ENCODE assay signal across 7 cellular contexts in the genomic region with DNA sequence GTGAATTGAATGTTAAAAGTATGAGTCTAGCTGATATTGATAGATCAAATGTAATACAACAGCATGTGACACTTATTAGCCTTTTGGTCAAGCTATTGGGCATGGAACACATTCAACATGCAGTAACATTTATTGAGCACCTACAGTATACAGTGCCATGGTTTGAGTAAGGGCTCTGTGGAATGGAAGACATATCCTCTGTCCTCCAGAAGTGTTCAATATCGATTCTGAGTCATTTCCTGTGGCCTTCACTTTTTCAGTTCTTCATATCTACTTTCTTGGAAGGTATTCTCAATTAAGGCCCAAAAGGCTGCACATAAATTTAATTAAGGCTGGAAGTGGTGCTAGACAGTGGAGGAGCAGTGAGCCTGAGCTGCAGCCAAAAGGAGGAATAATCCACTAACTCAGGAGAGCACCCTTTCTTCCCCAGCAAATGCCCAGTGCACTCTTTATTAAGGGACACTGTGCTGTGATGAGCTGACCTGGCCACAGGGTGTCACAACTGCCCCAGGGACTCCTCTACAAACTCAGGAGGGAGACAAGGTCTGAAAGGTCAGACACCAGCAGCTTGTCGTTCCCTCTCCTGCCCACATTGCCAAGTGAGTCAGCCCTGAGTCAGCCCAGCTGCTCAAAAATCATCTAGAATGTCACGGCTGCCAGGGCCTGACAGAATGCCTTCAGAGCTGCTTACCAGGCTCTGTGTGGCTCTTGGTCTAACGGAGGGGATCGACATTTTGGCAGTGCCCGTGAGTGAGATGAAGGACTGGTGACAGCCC.
DNase-seq lines count a peak whose midpoint lies in the region; ATAC-seq, FAIRE-seq and TF ChIP-seq lines count a peak whose summit lies in the region.

No MANE protein-coding gene starts in this region.

- peaks cover 4% of the 10 kb centered on the region for H3K27me3 Mint-ChIP-seq in activated CD8-positive, alpha-beta T cell treated with anti-CD3 and anti-CD28 coated beads, Interleukin-2, amount 10 ng/mL, durations not matched to agents 7 days and 5 days (ENCODE audit: low read depth)
- H3K27me3 Mint-ChIP-seq in naive thymus-derived CD4-positive, alpha-beta T cell = peaks cover 0 to 4% (median 0%) of the 10 kb centered on the region in 5 donors

- no peak overlapping the region for H3K4me2 ChIP-seq in endothelial cell of umbilical vein (ENCODE audit: insufficient read depth, low read length)

- no peak overlapping the region for H3K4me3 ChIP-seq in endothelial cell of umbilical vein (replicated peaks in 1 of 3; ENCODE audit: insufficient read depth in 1 of 3, low read depth in 1 of 3, low read length in 3 of 3)
- no peak overlapping the region for H3K4me3 ChIP-seq in naive thymus-derived CD4-positive, alpha-beta T cell (ENCODE audit: low read length)

- no peak overlapping the region for H3K27ac ChIP-seq in endothelial cell of umbilical vein (ENCODE audit: insufficient read depth, low read depth, low read length)
- no peak overlapping the region for H3K27ac ChIP-seq in naive thymus-derived CD4-positive, alpha-beta T cell (ENCODE audit: low read depth, low read length)

- H3K27ac Mint-ChIP-seq in activated CD8-positive, alpha-beta T cell treated with anti-CD3 and anti-CD28 coated beads, Interleukin-2, amount 10 ng/mL, durations not matched to agents 7 days and 5 days = peak overlapping the region; percentile 39
- no peak overlapping the region for H3K27ac Mint-ChIP-seq in naive thymus-derived CD4-positive, alpha-beta T cell

- H3K9me3 Mint-ChIP-seq in activated CD8-positive, alpha-beta T cell treated with anti-CD3 and anti-CD28 coated beads, Interleukin-2, amount 10 ng/mL, durations not matched to agents 7 days and 5 days (ENCODE audit: insufficient read depth) = no peaks in the 10 kb centered on the region
- peaks cover 0 to 5% (median 0%) of the 10 kb centered on the region in 11 donors for H3K9me3 Mint-ChIP-seq in naive thymus-derived CD4-positive, alpha-beta T cell

- TF ChIP-seq CTCF in endothelial cell of umbilical vein (IDR thresholded peaks at IDR 0.05; ENCODE audit: extremely low read depth in 1 of 2, insufficient read depth in 1 of 2, low read depth in 1 of 2, low read length in 2 of 2) (peak in 1 of 2 donors; percentile 37), GM20000 (IDR thresholded peaks at IDR 0.05; ENCODE audit: extremely low read depth, missing control alignments) (no peak)

- H3K36me3 ChIP-seq in endothelial cell of umbilical vein (ENCODE audit: control insufficient read depth in 2 of 2, extremely low read depth in 1 of 2, insufficient read depth in 2 of 2, low read length in 2 of 2) = no peaks in the 10 kb centered on the region
- no peaks in the 10 kb centered on the region for H3K36me3 ChIP-seq in naive thymus-derived CD4-positive, alpha-beta T cell (ENCODE audit: control insufficient read depth in 2 of 3, insufficient read depth in 3 of 3, low read length in 3 of 3)

- H3K4me3 Mint-ChIP-seq in activated CD8-positive, alpha-beta T cell treated with anti-CD3 and anti-CD28 coated beads, Interleukin-2, amount 10 ng/mL, durations not matched to agents 7 days and 5 days = no peak overlapping the region
- H3K4me3 Mint-ChIP-seq in naive thymus-derived CD4-positive, alpha-beta T cell = peak overlapping the region in 1 of 10 donors; percentile 15

- intact Hi-C loops in endothelial cell of umbilical vein (cut with micrococcal nuclease) = loop anchor here (5.0 kb wide), 1 partner anchor 767 kb away; no protein-coding TSS in a partner anchor
- intact Hi-C loops in naive thymus-derived CD4-positive, alpha-beta T cell (cut with micrococcal nuclease) = loop anchor here (1.0 kb wide), 1 partner anchor 119 kb away; no protein-coding TSS in a partner anchor

- H3K27me3 ChIP-seq in endothelial cell of umbilical vein (ENCODE audit: control insufficient read depth in 2 of 2, insufficient read depth in 2 of 2, low read length in 2 of 2) = no peaks in the 10 kb centered on the region
- no peaks in the 10 kb centered on the region for H3K27me3 ChIP-seq in naive thymus-derived CD4-positive, alpha-beta T cell (ENCODE audit: control insufficient read depth in 2 of 2, insufficient read depth in 2 of 2, low read length in 2 of 2)

- H3K36me3 Mint-ChIP-seq in activated CD8-positive, alpha-beta T cell treated with anti-CD3 and anti-CD28 coated beads, Interleukin-2, amount 10 ng/mL, durations not matched to agents 7 days and 5 days (ENCODE audit: low read depth) = no peaks in the 10 kb centered on the region
- peaks cover 0 to 3% (median 0%) of the 10 kb centered on the region in 5 donors for H3K36me3 Mint-ChIP-seq in naive thymus-derived CD4-positive, alpha-beta T cell

- FAIRE-seq in endothelial cell of umbilical vein (lab: Jason Lieb, UNC) = peak; percentile 57

- H3K9me1 ChIP-seq in endothelial cell of umbilical vein (replicated peaks; ENCODE audit: control insufficient read depth, extremely low read depth, insufficient read depth, low read length) = no peaks in the 10 kb centered on the region

- CTCF ChIA-PET in activated CD8-positive, alpha-beta T cell treated with anti-CD3 and anti-CD28 coated beads, Interleukin-2, amount 10 ng/mL, durations not matched to agents 7 days and 5 days (lab: Charles Lee) = interaction anchor here (0.5 to 3.0 kb wide), 11 partner anchors 10 to 1620 kb away, joined by 3 to 37 read pairs (median 4); no protein-coding TSS in a partner anchor
- CTCF ChIA-PET in endothelial cell of umbilical vein (lab: Charles Lee) = interaction anchor here (0.7 to 1.7 kb wide), 3 partner anchors 1622 to 1650 kb away, joined by 3 to 6 read pairs (median 6); no protein-coding TSS in a partner anchor
- CTCF ChIA-PET in naive thymus-derived CD4-positive, alpha-beta T cell (lab: Charles Lee) = no interaction called here

- peak; percentile 96 for DNase-seq in H4 (ENCODE audit: low spot score)
- peak; percentile 31 for DNase-seq in NCI-H446 treated with DMSO at 0.1 percent for 48 hours (lab: John Stamatoyannopoulos, UW)
- peak; percentile 76 for DNase-seq in activated CD8-positive, alpha-beta T cell treated with anti-CD3 and anti-CD28 coated beads, Interleukin-2, amount 10 ng/mL, durations not matched to agents 7 days and 5 days
- peak; percentile 4 for DNase-seq in endothelial cell of umbilical vein (ENCODE audit: low read depth, low spot score)
- peak in 2 of 9 donors; percentile 9 to 66 for DNase-seq in naive thymus-derived CD4-positive, alpha-beta T cell
- DNase-seq in stimulated activated CD8-positive, alpha-beta memory T cell treated with anti-CD3 and anti-CD28 coated beads, Interleukin-7, amount 100 ng/mL, for 24 hours (ENCODE audit: low read depth) = peak; percentile 71
- no peak for DNase-seq in GM20000 (ENCODE audit: low spot score)

- peaks cover 5% of the 10 kb centered on the region for H3K4me1 ChIP-seq in endothelial cell of umbilical vein (ENCODE audit: control insufficient read depth, extremely low read depth, insufficient read depth, low read length)
- peaks cover 0 to 10% of the 10 kb centered on the region in 2 donors for H3K4me1 ChIP-seq in naive thymus-derived CD4-positive, alpha-beta T cell (ENCODE audit: control insufficient read depth in 2 of 2, insufficient read depth in 2 of 2, low read length in 2 of 2)

- H3K4me1 Mint-ChIP-seq in activated CD8-positive, alpha-beta T cell treated with anti-CD3 and anti-CD28 coated beads, Interleukin-2, amount 10 ng/mL, durations not matched to agents 7 days and 5 days (ENCODE audit: low read depth) = peaks cover 27% of the 10 kb centered on the region
- peaks cover 7 to 29% (median 18%) of the 10 kb centered on the region in 7 donors for H3K4me1 Mint-ChIP-seq in naive thymus-derived CD4-positive, alpha-beta T cell

- no peak overlapping the region for H2AFZ ChIP-seq in endothelial cell of umbilical vein (ENCODE audit: low read depth, low read length)

- no peaks in the 10 kb centered on the region for H3K79me2 ChIP-seq in endothelial cell of umbilical vein (ENCODE audit: control insufficient read depth, insufficient read depth, low read length)

- BruUV-seq in endothelial cell of umbilical vein (replicated peaks; lab: Mats Ljungman, UMichigan) = no TSS peak

- TF ChIP-seq POLR2A in endothelial cell of umbilical vein (IDR thresholded peaks at IDR 0.05; ENCODE audit: low read depth, low read length) = no peak

- no peak overlapping the region for H3K9ac ChIP-seq in endothelial cell of umbilical vein (replicated peaks; ENCODE audit: extremely low read depth, insufficient read depth, low read length)

- dilution Hi-C loops in endothelial cell of umbilical vein (cut with MboI; ENCODE audit: extremely low pct_ligation_motif_present, low sequenced_read_pairs) = no loop called here

- POLR2A ChIA-PET in activated CD8-positive, alpha-beta T cell treated with anti-CD3 and anti-CD28 coated beads, Interleukin-2, amount 10 ng/mL, durations not matched to agents 7 days and 5 days (lab: Charles Lee) = interaction anchor here (1.6 kb wide), 1 partner anchor 29 kb away, joined by 7 read pairs; no protein-coding TSS in a partner anchor
- POLR2A ChIA-PET in endothelial cell of umbilical vein (lab: Charles Lee) = no interaction called here
- POLR2A ChIA-PET in naive thymus-derived CD4-positive, alpha-beta T cell (lab: Charles Lee) = no interaction called here

- peak; percentile 98 for ATAC-seq in activated CD8-positive, alpha-beta T cell treated with anti-CD3 and anti-CD28 coated beads, Interleukin-2, amount 10 ng/mL, durations not matched to agents 7 days and 5 days
- peak; percentile 85 for ATAC-seq in naive thymus-derived CD4-positive, alpha-beta T cell

- H3K9me3 ChIP-seq in endothelial cell of umbilical vein (replicated peaks; ENCODE audit: control insufficient read depth, insufficient read depth, low read length) = no peaks in the 10 kb centered on the region
- no peaks in the 10 kb centered on the region for H3K9me3 ChIP-seq in naive thymus-derived CD4-positive, alpha-beta T cell (ENCODE audit: control insufficient read depth in 2 of 3, low read length in 3 of 3)

- H4K20me1 ChIP-seq in endothelial cell of umbilical vein (replicated peaks; ENCODE audit: control insufficient read depth, extremely low read depth, insufficient read depth, low read length) = no peaks in the 10 kb centered on the region

TF ChIP-seq in endothelial cell of umbilical vein, 7 proteins besides CTCF, POLR2A, EP300 and RAD21:
- TF ChIP-seq GATA2 (IDR thresholded peaks at IDR 0.05; ENCODE audit: insufficient read depth, insufficient read length, low read depth, low read length) (no peak), POLR2AphosphoS5 (IDR thresholded peaks at IDR 0.05; ENCODE audit: insufficient read depth, low read depth, low read length) (peak; percentile 19), FOS (IDR thresholded peaks at IDR 0.05; ENCODE audit: borderline replicate concordance, insufficient read depth, low read length) (peak; percentile 19)
- TF ChIP-seq, protein P1, sequence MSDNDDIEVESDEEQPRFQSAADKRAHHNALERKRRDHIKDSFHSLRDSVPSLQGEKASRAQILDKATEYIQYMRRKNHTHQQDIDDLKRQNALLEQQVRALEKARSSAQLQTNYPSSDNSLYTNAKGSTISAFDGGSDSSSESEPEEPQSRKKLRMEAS (IDR thresholded peaks at IDR 0.05; ENCODE audit: insufficient read depth, insufficient read length) = no peak
